19 cellular contexts compared by ENCODE assay signal in the genomic region with DNA sequence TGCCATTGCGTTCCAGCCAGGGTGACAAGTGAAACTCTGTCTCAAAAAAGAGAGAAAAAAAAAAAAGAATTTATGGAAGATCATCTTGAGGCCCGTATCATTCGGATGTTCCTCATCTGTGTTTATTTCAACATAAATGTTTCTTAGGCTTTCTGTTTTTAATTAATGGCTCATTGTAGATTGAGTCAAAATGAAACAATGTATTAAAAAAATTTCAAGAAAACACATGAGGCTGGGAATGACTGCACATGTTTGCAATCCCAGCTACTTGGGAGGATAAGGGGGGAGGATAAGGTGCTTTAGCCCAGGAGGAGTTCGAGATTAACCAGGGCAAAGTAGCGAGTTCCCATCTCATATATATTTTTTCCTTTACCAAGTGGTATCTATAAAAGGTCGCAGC. TPM values are rescaled to one million over a fixed set of nuclear protein-coding genes. Genes with fewer than 3 reads are reported as not detected.
DNase-seq lines count a peak whose midpoint lies in the region; ATAC-seq, FAIRE-seq and TF ChIP-seq lines count a peak whose summit lies in the region.
"Had no signal": no experiment of that assay in that cellular context is flagged by ENCODE, and none has a peak within 500 bp of the region (broad histone marks: within the 10 kb centered on the region; RNA-seq: fewer than 3 reads in every experiment).

No MANE protein-coding gene starts in this region.

- H3K27ac Mint-ChIP-seq in Caco-2 (ENCODE audit: unreplicated experiment) = peak overlapping the region; percentile 42
- H3K27ac Mint-ChIP-seq: CD4-positive, CD25-positive, alpha-beta regulatory T cell had no signal

- no peaks in the 10 kb centered on the region for H3K9me3 ChIP-seq in Caco-2
- no peaks in the 10 kb centered on the region for H3K9me3 ChIP-seq in GM23248 (ENCODE audit: low read depth)
- H3K9me3 ChIP-seq in suprapubic skin = no peaks in the 10 kb centered on the region
- no peaks in the 10 kb centered on the region for H3K9me3 ChIP-seq in right atrium auricular region
- H3K9me3 ChIP-seq: SJSA1 had no signal

- peaks cover 7% of the 10 kb centered on the region for H3K4me1 Mint-ChIP-seq in Caco-2 (ENCODE audit: low read depth, unreplicated experiment)

- no peaks in the 10 kb centered on the region for H3K9me2 ChIP-seq in GM23248 (ENCODE audit: insufficient read depth)

- H3K27ac ChIP-seq in GM23248 (peak overlapping the region; percentile 45), suprapubic skin (peak overlapping the region; percentile 15), right atrium auricular region (no peak overlapping the region)
- H3K27ac ChIP-seq: SJSA1 had no signal

- ATAC-seq in HG02938 (IDR thresholded peaks at IDR 0.05; ENCODE audit: unreplicated experiment) = no peak

- H3K36me3 ChIP-seq in Caco-2 (ENCODE audit: control insufficient read depth, insufficient read depth, low read length) = peaks cover 9% of the 10 kb centered on the region
- H3K36me3 ChIP-seq in GM23248 (ENCODE audit: low read depth) = peaks cover 52% of the 10 kb centered on the region
- peaks cover 46% of the 10 kb centered on the region for H3K36me3 ChIP-seq in suprapubic skin
- peaks cover 29% of the 10 kb centered on the region for H3K36me3 ChIP-seq in right atrium auricular region

- H3K4me3 Mint-ChIP-seq in Caco-2 (ENCODE audit: unreplicated experiment) = no peak overlapping the region
- H3K4me3 Mint-ChIP-seq: CD4-positive, CD25-positive, alpha-beta regulatory T cell had no signal

- in situ Hi-C loops in GM23248 (cut with MboI) = no loop called here

- peaks cover 25% of the 10 kb centered on the region for H3K4me1 ChIP-seq in Caco-2
- peaks cover 24% of the 10 kb centered on the region for H3K4me1 ChIP-seq in GM23248 (ENCODE audit: insufficient read depth)
- H3K4me1 ChIP-seq in suprapubic skin = peaks cover 4% of the 10 kb centered on the region
- peaks cover 0 to 16% of the 10 kb centered on the region in 2 donors for H3K4me1 ChIP-seq in right atrium auricular region
- H3K4me1 ChIP-seq: SJSA1 had no signal

- H3K79me2 ChIP-seq in GM23248 (ENCODE audit: insufficient read depth) = peaks cover 100% of the 10 kb centered on the region

- H3K4me2 ChIP-seq in GM23248 (ENCODE audit: unreplicated experiment) = peak overlapping the region; percentile 40

- H3K27me3 Mint-ChIP-seq in Caco-2 (ENCODE audit: insufficient read depth, unreplicated experiment) = no peaks in the 10 kb centered on the region
- H3K27me3 Mint-ChIP-seq: CD4-positive, CD25-positive, alpha-beta regulatory T cell had no signal

- TF ChIP-seq EP300 in suprapubic skin (IDR thresholded peaks at IDR 0.05) = no peak

- POLR2A ChIA-PET in Caco-2 (lab: Charles Lee) = no interaction called here

- no peak overlapping the region; the same call in 1 of the 2 replicates for H3K9ac ChIP-seq in GM23248

- peaks cover 87% of the 10 kb centered on the region for H3K36me3 Mint-ChIP-seq in Caco-2 (ENCODE audit: insufficient read depth, unreplicated experiment)

- no peaks in the 10 kb centered on the region for H3K27me3 ChIP-seq in Caco-2 (replicated peaks; ENCODE audit: control insufficient read depth, insufficient read depth, low read length)
- H3K27me3 ChIP-seq in GM23248 (replicated peaks; ENCODE audit: insufficient read depth) = no peaks in the 10 kb centered on the region
- no peaks in the 10 kb centered on the region for H3K27me3 ChIP-seq in suprapubic skin
- H3K27me3 ChIP-seq in right atrium auricular region = no peaks in the 10 kb centered on the region
- H3K27me3 ChIP-seq: SJSA1 had no signal

- H3K9me3 Mint-ChIP-seq in Caco-2 (ENCODE audit: unreplicated experiment) = no peaks in the 10 kb centered on the region
- H3K9me3 Mint-ChIP-seq: CD4-positive, CD25-positive, alpha-beta regulatory T cell had no signal

- CTCF ChIA-PET in Caco-2 (lab: Charles Lee) = no interaction called here

- FAIRE-seq in endometrium (lab: Jason Lieb, UNC) = peak; percentile 54
- FAIRE-seq: D721Med, H54 had no signal

- intact Hi-C loops in Caco-2 (cut with micrococcal nuclease; ENCODE audit: unreplicated experiment) = no loop called here

- peaks cover 25% of the 10 kb centered on the region for H3F3A ChIP-seq in GM23248 (ENCODE audit: insufficient read depth)

- TF ChIP-seq POLR2A in suprapubic skin (IDR thresholded peaks at IDR 0.05) = no peak

- TF ChIP-seq CTCF in Caco-2 (IDR thresholded peaks at IDR 0.05; ENCODE audit: insufficient read depth in 1 of 2, low read depth in 1 of 2, low read length in 1 of 2, severe bottlenecking in 1 of 2, unreplicated experiment in 1 of 2) (no peak), suprapubic skin (IDR thresholded peaks at IDR 0.05) (no peak), right atrium auricular region (IDR thresholded peaks at IDR 0.05) (no peak)

- no peak overlapping the region for H2AFZ ChIP-seq in GM23248

- WGBS in GM23248 (ENCODE audit: low coverage in 1 of 2, low lambda C conversion rate in 2 of 2, missing lambda C conversion rate in 2 of 2), 2 experiments = 11% methylated on average over 6 of the region's 6 CpGs
- 81% methylated on average over 6 of the region's 6 CpGs for WGBS in suprapubic skin

- DNase-seq in Caco-2 (no peak), GM23248 (peak; percentile 80), suprapubic skin (ENCODE audit: low spot score in 2 of 2) (no peak), right atrium auricular region (ENCODE audit: low spot score) (no peak)
- DNase-seq in stimulated activated CD8-positive, alpha-beta memory T cell treated with anti-CD3 and anti-CD28 coated beads, Interleukin-4, amount 100 ng/mL, for 48 hours = no peak
- DNase-seq: CD4-positive, CD25-positive, alpha-beta regulatory T cell; DMS79 treated with DMSO at 0.1 percent for 48 hours; GF-D8; NCI-H1436; NCI-H2081 treated with DMSO at 0.1 percent for 48 hours; NCI-H226; NCI-H526 treated with DMSO at 0.1 percent for 48 hours; NK-92 treated with Interleukin-12 subunit alpha and Interleukin-12 subunit beta, amount 100 ng/mL, for 24 hours; OCI-M1 had no signal

- no peaks in the 10 kb centered on the region for H4K20me1 ChIP-seq in GM23248 (ENCODE audit: insufficient read depth)

- BruUV-seq in Caco-2 (replicated peaks; lab: Mats Ljungman, UMichigan) = no TSS peak

- H3K4me3 ChIP-seq in Caco-2 (ENCODE audit: low read depth, low read length) (no peak overlapping the region), GM23248 (no peak overlapping the region), suprapubic skin (no peak overlapping the region), right atrium auricular region (no peak overlapping the region)
- H3K4me3 ChIP-seq: SJSA1 had no signal

RNA-seq across cellular contexts. Expression of a gene that starts 47.3 kb away (rescaled TPM):
- 135 and 138 TPM in 2 replicates for total RNA-seq in Caco-2 (2022)
- total RNA-seq in GM23248 (2014; rRNA removed; shearing (Covaris generic)) = 47.7 and 50.0 TPM in 2 replicates
- 28.5 and 31.0 TPM in 2 replicates for polyA plus RNA-seq in GM23248 (2016; fragmentation: Nextera tagmentation; extraction: Ambion mirVana)
- 10 to 100 TPM; 37.4 to 48.4 (median 43.4) TPM for total RNA-seq in suprapubic skin
- total RNA-seq in right atrium auricular region = 10 to 100 TPM; 35.6 to 40.2 TPM

Comparison
In these comparisons a context has a peak if more than half of its experiments do, and no peak if none do; other contexts are left out.
1. H3K27ac ChIP-seq: peak in GM23248 (single experiment) and suprapubic skin (single experiment); none in right atrium auricular region (0 of 2).